Comparison of ENCODE assay signal across 13 cellular contexts in the genomic region with DNA sequence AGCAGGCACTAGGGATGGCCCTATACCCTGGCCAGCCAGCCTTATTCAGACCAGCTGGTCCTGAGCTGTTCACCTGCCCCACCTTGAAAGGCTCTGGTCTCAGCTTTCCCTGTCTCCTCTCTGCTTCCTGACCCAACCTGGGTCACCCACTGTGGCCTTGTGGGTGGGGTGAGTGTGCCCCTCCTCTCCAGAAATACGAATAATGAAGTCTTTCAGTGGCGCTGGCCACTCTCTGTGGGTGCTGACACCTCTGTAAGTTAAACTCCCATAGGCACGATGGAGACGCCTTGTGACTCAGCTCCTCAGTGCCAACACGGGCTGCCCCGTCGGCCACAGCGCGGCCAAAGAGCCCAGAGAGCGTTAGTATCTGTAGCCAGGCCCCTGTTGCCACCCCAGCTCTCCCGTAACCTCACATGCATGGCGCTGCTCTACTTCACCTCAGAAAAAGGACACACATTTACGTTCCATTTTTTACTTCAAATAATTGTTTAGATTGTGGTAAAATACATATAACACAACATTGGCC.
DNase-seq lines count a peak whose midpoint lies in the region; ATAC-seq and TF ChIP-seq lines count a peak whose summit lies in the region.
"Had no signal": no experiment of that assay in that cellular context is flagged by ENCODE, and none has a peak within 500 bp of the region (broad histone marks: within the 10 kb centered on the region; RNA-seq: fewer than 3 reads in every experiment).

No MANE protein-coding gene starts in this region.

- H3K4me3 ChIP-seq in coronary artery (no peak overlapping the region), neuronal stem cell (ENCODE audit: low read length in 2 of 2) (no peak overlapping the region)
- H3K4me3 ChIP-seq: BLaER1, GM23248 had no signal

- H3K4ac ChIP-seq in neuronal stem cell (ENCODE audit: low read length), result no peak overlapping the region

- no CpG with 5 or more reads among the region's 13 CpGs for WGBS in neuronal stem cell (ENCODE audit: extremely low coverage in 2 of 2, insufficient read length in 2 of 2, insufficient replicate concordance in 1 of 2), 2 donors

- peaks cover 0 to 27% (median 0%) of the 10 kb centered on the region in 3 experiments for H3K27me3 ChIP-seq in neuronal stem cell (ENCODE audit: control insufficient read depth in 3 of 3, insufficient read depth in 3 of 3, low read depth in 1 of 3, low read length in 3 of 3)
- H3K27me3 ChIP-seq: BLaER1 had no signal

- no peaks in the 10 kb centered on the region for H3K36me3 Mint-ChIP-seq in HFFc6 (ENCODE audit: low read depth)
- H3K36me3 Mint-ChIP-seq: CD8-positive, alpha-beta memory T cell had no signal

- H2BK12ac ChIP-seq in neuronal stem cell (ENCODE audit: low read length), result no peak overlapping the region

- no peaks in the 10 kb centered on the region for H3K9me3 ChIP-seq in neuronal stem cell (replicated peaks in 1 of 2; ENCODE audit: control insufficient read depth in 2 of 2, insufficient read depth in 1 of 2, low read depth in 1 of 2, low read length in 2 of 2)
- H3K9me3 ChIP-seq: BLaER1 had no signal

- H3K27ac Mint-ChIP-seq in HFFc6, result no peak overlapping the region
- H3K27ac Mint-ChIP-seq: CD8-positive, alpha-beta memory T cell had no signal

- H3K9ac ChIP-seq in neuronal stem cell (ENCODE audit: low read depth, low read length, poor library complexity), result no peak overlapping the region
- H3K9ac ChIP-seq: BLaER1, GM23248 had no signal

- H3K4me3 Mint-ChIP-seq in HFFc6, result no peak overlapping the region
- H3K4me3 Mint-ChIP-seq: CD8-positive, alpha-beta memory T cell had no signal

- peaks cover 0 to 4% of the 10 kb centered on the region in 2 donors for H3K4me1 ChIP-seq in neuronal stem cell (ENCODE audit: control insufficient read depth in 2 of 2, insufficient read depth in 1 of 2, low read depth in 1 of 2, low read length in 2 of 2)
- H3K4me1 ChIP-seq: BLaER1 had no signal

- H2BK120ac ChIP-seq in neuronal stem cell (ENCODE audit: low read depth, low read length), result no peak overlapping the region

- TF ChIP-seq CTCF in coronary artery (IDR thresholded peaks at IDR 0.05) (no peak), HFFc6 (IDR thresholded peaks at IDR 0.05) (no peak)

- peak overlapping the region; percentile 44 for H2BK15ac ChIP-seq in neuronal stem cell (ENCODE audit: low read length)

- peaks cover 30% of the 10 kb centered on the region for H3K27me3 Mint-ChIP-seq in HFFc6 (ENCODE audit: insufficient read depth)

- no peak overlapping the region for H4K8ac ChIP-seq in neuronal stem cell (ENCODE audit: low read depth, low read length)

- no peak overlapping the region for H2AFZ ChIP-seq in neuronal stem cell (ENCODE audit: low read length)
- H2AFZ ChIP-seq: GM23248 had no signal

- no peaks in the 10 kb centered on the region for H3K36me3 ChIP-seq in neuronal stem cell (replicated peaks in 1 of 2; ENCODE audit: control insufficient read depth in 2 of 2, insufficient read depth in 2 of 2, low read length in 2 of 2)
- H3K36me3 ChIP-seq: BLaER1 had no signal

- no peaks in the 10 kb centered on the region for H3K79me1 ChIP-seq in neuronal stem cell (ENCODE audit: low read depth, low read length)

- H3K23ac ChIP-seq in neuronal stem cell (ENCODE audit: low read depth, low read length, poor library complexity), result peak overlapping the region; percentile 48

- no peak overlapping the region for H4K91ac ChIP-seq in neuronal stem cell (ENCODE audit: low read depth, low read length, poor library complexity)

- no peaks in the 10 kb centered on the region for H3K4me1 Mint-ChIP-seq in HFFc6 (ENCODE audit: low read depth)
- H3K4me1 Mint-ChIP-seq: CD8-positive, alpha-beta memory T cell had no signal

- peak; percentile 17 for DNase-seq in activated CD4-positive, CD25-positive, alpha-beta regulatory T cell treated with anti-CD3 and anti-CD28 coated beads, Interleukin-2, amount 50 U/mL, for 72 hours
- no peak for DNase-seq in activated CD4-positive, CD25-positive, alpha-beta regulatory T cell (lab: John Stamatoyannopoulos, UW)
- DNase-seq in coronary artery (ENCODE audit: low spot score) (peak; percentile 35), neuronal stem cell (ENCODE audit: low spot score) (no peak), NOMO-1 treated with dmso at 0.1 percent for 144 hours (lab: John Stamatoyannopoulos, UW; ENCODE audit: unreplicated experiment) (no peak), HFFc6 (no peak)
- DNase-seq: 8988T; AML-193; CD8-positive, alpha-beta memory T cell; GM23248 had no signal

- H3K18ac ChIP-seq in neuronal stem cell (ENCODE audit: low read length), result no peak overlapping the region

- peak overlapping the region; percentile 72 for H3K14ac ChIP-seq in neuronal stem cell (ENCODE audit: low read length)

- H3K4me2 ChIP-seq in neuronal stem cell (ENCODE audit: insufficient read depth, low read length, poor library complexity, severe bottlenecking), result no peak overlapping the region
- H3K4me2 ChIP-seq: BLaER1 had no signal

- no peaks in the 10 kb centered on the region for H3K9me3 Mint-ChIP-seq in HFFc6
- H3K9me3 Mint-ChIP-seq: CD8-positive, alpha-beta memory T cell had no signal

- peak overlapping the region; percentile 83 for H2AK5ac ChIP-seq in neuronal stem cell (ENCODE audit: low read depth, low read length)

- no peak overlapping the region for H2BK5ac ChIP-seq in neuronal stem cell (ENCODE audit: low read length)

- no peak for ATAC-seq in HG02884 (IDR thresholded peaks at IDR 0.05; ENCODE audit: unreplicated experiment)
- ATAC-seq: HepG2 had no signal

- H3K27ac ChIP-seq in coronary artery (no peak overlapping the region), neuronal stem cell (replicated peaks; ENCODE audit: low read length) (no peak overlapping the region)
- H3K27ac ChIP-seq: BLaER1, GM23248 had no signal

Comparison
In these comparisons a context has a peak if more than half of its experiments do, and no peak if none do; other contexts are left out.
1. DNase-seq: peak in activated CD4-positive, CD25-positive, alpha-beta regulatory T cell treated with anti-CD3 and anti-CD28 coated beads, Interleukin-2, amount 50 U/mL, for 72 hours (single experiment) and coronary artery (single experiment); none in activated CD4-positive, CD25-positive, alpha-beta regulatory T cell (0 of 4), neuronal stem cell (single experiment), NOMO-1 treated with dmso at 0.1 percent for 144 hours (single experiment) and HFFc6 (single experiment).